8 cellular contexts compared by ENCODE assay signal in genomic region chr1:89023026-89023425, GRCh38. TPM values are rescaled to one million over a fixed set of nuclear protein-coding genes. Genes with fewer than 3 reads are reported as not detected.
DNase-seq lines count a peak whose midpoint lies in the region; ATAC-seq, FAIRE-seq and TF ChIP-seq lines count a peak whose summit lies in the region.

No MANE protein-coding gene starts in this region.

- no peak for TF ChIP-seq POLR2A in H54 (IDR thresholded peaks at IDR 0.05; ENCODE audit: low read depth, low read length)

- peak overlapping the region; percentile 81 to 96 for H3K9ac ChIP-seq in mucosa of rectum (ENCODE audit: low read depth in 1 of 2, low read length in 2 of 2)

- H3K4me3 ChIP-seq in ACC112 (ENCODE audit: low read depth, low read length) (peak overlapping the region; percentile 87), ascending aorta (peak overlapping the region; percentile 56 to 68), mucosa of rectum (ENCODE audit: low read length in 2 of 2) (peak overlapping the region; percentile 69 to 99)

- H3K9me3 ChIP-seq in ascending aorta (no peaks in the 10 kb centered on the region), mucosa of rectum (ENCODE audit: control insufficient read depth in 2 of 2, low read length in 2 of 2) (no peaks in the 10 kb centered on the region)

- FAIRE-seq in H54 (lab: Jason Lieb, UNC), result peak; percentile 50

- no peak for TF ChIP-seq CTCF in ascending aorta (IDR thresholded peaks at IDR 0.05)

- H3K27me3 ChIP-seq in ACC112 (ENCODE audit: insufficient read depth, low read length) (no peaks in the 10 kb centered on the region), ascending aorta (no peaks in the 10 kb centered on the region), mucosa of rectum (ENCODE audit: control insufficient read depth in 2 of 2, insufficient read depth in 2 of 2, low read length in 2 of 2) (no peaks in the 10 kb centered on the region)

- H2AFZ ChIP-seq in ACC112 (ENCODE audit: low read length, unreplicated experiment), result peak overlapping the region; percentile 86

- DNase-seq in H54 (ENCODE audit: insufficient read length, low spot score) (no peak), ascending aorta (ENCODE audit: low spot score in 2 of 2) (no peak), SIG-M5 treated with dmso at 0.1 percent for 504 hours (lab: John Stamatoyannopoulos, UW; ENCODE audit: unreplicated experiment) (no peak), RKO (ENCODE audit: low spot score) (no peak), middle frontal gyrus (ENCODE audit: extremely low spot score, low spot score) (no peak)

- H3K36me3 ChIP-seq in ACC112 (ENCODE audit: insufficient read depth, low read length) (peaks cover 10% of the 10 kb centered on the region), ascending aorta (peaks cover 0 to 7% of the 10 kb centered on the region in 2 donors), mucosa of rectum (ENCODE audit: control insufficient read depth in 2 of 2, insufficient read depth in 2 of 2, low read length in 2 of 2) (peaks cover 11 to 15% of the 10 kb centered on the region in 2 donors)

- H3K4me1 ChIP-seq in ACC112 (ENCODE audit: control insufficient read depth, insufficient read depth, low read length, unreplicated experiment) (peaks cover 8% of the 10 kb centered on the region), ascending aorta (peaks cover 0 to 10% of the 10 kb centered on the region in 2 donors), mucosa of rectum (ENCODE audit: control insufficient read depth in 2 of 2, insufficient read depth in 2 of 2, low read length in 2 of 2) (peaks cover 11 to 15% of the 10 kb centered on the region in 2 donors)

- H3K27ac ChIP-seq in ACC112 (ENCODE audit: low read depth, low read length), result peak overlapping the region; percentile 86
- H3K27ac ChIP-seq in ascending aorta, result peak overlapping the region; percentile 82 to 83
- H3K27ac ChIP-seq in mucosa of rectum (ENCODE audit: low read depth in 2 of 2, low read length in 2 of 2), result peak overlapping the region; percentile 87 to 93

- no peak for ATAC-seq in HG03196 (IDR thresholded peaks at IDR 0.05; ENCODE audit: unreplicated experiment)

- intact Hi-C loops in ascending aorta (cut with DNase I), result loop anchor here (2.0 to 5.0 kb wide), 2 partner anchors 42 to 131 kb away; partner anchors contain the start of genes GBP1 and GTF2B

- H3K79me2 ChIP-seq in ACC112 (ENCODE audit: control insufficient read depth, insufficient read depth, low read length, unreplicated experiment), result peaks cover 38% of the 10 kb centered on the region

RNA-seq across cellular contexts. Expression of gene GBP3, which starts 0.4 kb away (rescaled TPM):
- 28.5 TPM for total RNA-seq in ascending aorta

RNA-seq across cellular contexts. Expression of gene KYAT3, which starts 30.6 kb away (rescaled TPM):
- total RNA-seq in ascending aorta, result 9.3 TPM

RNA-seq across cellular contexts. Expression of gene RBMXL1, which starts 30.6 kb away (rescaled TPM):
- total RNA-seq in ascending aorta, result 11.5 TPM

RNA-seq across cellular contexts. Expression of gene GBP1, which starts 42.0 kb away (rescaled TPM):
- 59.7 TPM for total RNA-seq in ascending aorta
